In genomic region chr9:124298646-124299235, GRCh38 we compare ENCODE assay signal across 1 cellular context.
TF ChIP-seq lines count a peak whose summit lies in the region.

No MANE protein-coding gene starts in this region.

TF ChIP-seq in HepG2, 621 proteins besides CTCF, POLR2A, EP300 and RAD21 (continues in another document):
- TF ChIP-seq MNT (IDR thresholded peaks at IDR 0.05) (peak; percentile 49), STAG1 (CRISPR knock-in tag; IDR thresholded peaks at IDR 0.05) (peak; percentile 20; the same call in 1 of the 2 replicates), TOPORS (CRISPR knock-in tag; IDR thresholded peaks at IDR 0.05) (no peak), ZMYM3 (CRISPR knock-in tag; IDR thresholded peaks at IDR 0.05) (peak; percentile 84), PITX1 (CRISPR knock-in tag; IDR thresholded peaks at IDR 0.05) (peak; percentile 74), ZNF746 (CRISPR knock-in tag; IDR thresholded peaks at IDR 0.05) (0 out of 2 replicates have a peak, but pooled peaks have one; percentile 25), NCOA2 (CRISPR knock-in tag; IDR thresholded peaks at IDR 0.05) (peak; percentile 29; the same call in 1 of the 2 replicates), RXRA (CRISPR knock-in tag; IDR thresholded peaks at IDR 0.05) (peak; percentile 16; the same call in 1 of the 2 replicates), ATAD3A (CRISPR knock-in tag; IDR thresholded peaks at IDR 0.05) (no peak), NRL (CRISPR knock-in tag; IDR thresholded peaks at IDR 0.05; ENCODE audit: borderline replicate concordance) (peak; percentile 80; the same call in 1 of the 2 replicates), MAX (IDR thresholded peaks at IDR 0.05) (peak; percentile 54), SPEN (CRISPR knock-in tag; IDR thresholded peaks at IDR 0.05; ENCODE audit: low read depth) (0 out of 2 replicates have a peak, but pooled peaks have one; percentile 38), SAP130 (CRISPR knock-in tag; IDR thresholded peaks at IDR 0.05; ENCODE audit: low read depth) (peak; percentile 79), SALL1 (CRISPR knock-in tag; IDR thresholded peaks at IDR 0.05) (peak; percentile 47; the same call in 1 of the 2 replicates), HOXA3 (CRISPR knock-in tag; IDR thresholded peaks at IDR 0.05) (0 out of 2 replicates have a peak, but pooled peaks have one; percentile 33), ZFP91 (CRISPR knock-in tag; IDR thresholded peaks at IDR 0.05; ENCODE audit: borderline replicate concordance) (peak; percentile 11; the same call in 1 of the 2 replicates), ZKSCAN8 (CRISPR knock-in tag; IDR thresholded peaks at IDR 0.05; ENCODE audit: borderline replicate concordance) (no peak), NR0B2 (CRISPR knock-in tag; IDR thresholded peaks at IDR 0.05) (peak; percentile 27; the same call in 1 of the 2 replicates), RFX5 (IDR thresholded peaks at IDR 0.05; ENCODE audit: low read depth, low read length) (no peak), MXI1 (IDR thresholded peaks at IDR 0.05; ENCODE audit: borderline replicate concordance, low read depth, low read length) (peak; percentile 80; the same call in 1 of the 3 replicates), SIN3A (IDR thresholded peaks at IDR 0.05; ENCODE audit: borderline replicate concordance, low read depth, low read length) (0 out of 2 replicates have a peak, but pooled peaks have one; percentile 33), SOX13 (IDR thresholded peaks at IDR 0.05) (no peak), SOX13 (CRISPR knock-in tag; conservative IDR thresholded peaks at IDR 0.05 in 1 of 2, IDR thresholded peaks at IDR 0.05 in 1 of 2) (peak in 1 of 2 experiments; percentile 15; a peak in 1 of 4 replicates), SP5 (CRISPR knock-in tag; IDR thresholded peaks at IDR 0.05; ENCODE audit: borderline replicate concordance, low read depth) (peak; percentile 43; the same call in 1 of the 2 replicates), TEAD3 (CRISPR knock-in tag; optimal IDR thresholded peaks at IDR 0.05; ENCODE audit: borderline replicate concordance) (peak; percentile 91), RBM22 (optimal IDR thresholded peaks at IDR 0.05; ENCODE audit: low read length) (no peak), TFAP4 (IDR thresholded peaks at IDR 0.05; ENCODE audit: borderline replicate concordance, low read depth) (peak; percentile 68; the same call in 1 of the 2 replicates), ZIK1 (CRISPR knock-in tag; IDR thresholded peaks at IDR 0.05; ENCODE audit: borderline replicate concordance, low read depth) (no peak), ZNF652 (CRISPR knock-in tag; IDR thresholded peaks at IDR 0.05; ENCODE audit: borderline replicate concordance, low read depth) (no peak), RARA (CRISPR knock-in tag; IDR thresholded peaks at IDR 0.05) (peak; percentile 39; the same call in 1 of the 2 replicates), NR3C1 (CRISPR knock-in tag; IDR thresholded peaks at IDR 0.05) (no peak), ZNF550 (CRISPR knock-in tag; IDR thresholded peaks at IDR 0.05; ENCODE audit: borderline replicate concordance) (no peak), NR2F6 (IDR thresholded peaks at IDR 0.05) (no peak), NR2F6 (CRISPR knock-in tag; IDR thresholded peaks at IDR 0.05) (peak; percentile 36; the same call in 1 of the 2 replicates), TGIF2 (CRISPR knock-in tag; IDR thresholded peaks at IDR 0.05) (peak; percentile 73; the same call in 1 of the 2 replicates), FOSL2 (CRISPR knock-in tag; IDR thresholded peaks at IDR 0.05) (peak; percentile 32; the same call in 1 of the 2 replicates), ZBTB33 (CRISPR knock-in tag; IDR thresholded peaks at IDR 0.05) (peak; percentile 99), PATZ1 (CRISPR knock-in tag; IDR thresholded peaks at IDR 0.05) (peak; percentile 47; the same call in 1 of the 2 replicates), HIC2 (CRISPR knock-in tag; IDR thresholded peaks at IDR 0.05; ENCODE audit: low read depth) (peak; percentile 60), PBX2 (CRISPR knock-in tag; IDR thresholded peaks at IDR 0.05) (peak; percentile 47; the same call in 1 of the 2 replicates), DBP (CRISPR knock-in tag; IDR thresholded peaks at IDR 0.05; ENCODE audit: not compliant biosample characterization) (no peak), ZBTB4 (CRISPR knock-in tag; IDR thresholded peaks at IDR 0.05; ENCODE audit: borderline replicate concordance) (peak; percentile 97), ZNF629 (CRISPR knock-in tag; conservative IDR thresholded peaks at IDR 0.05) (peak; percentile 97), ZNF362 (CRISPR knock-in tag; IDR thresholded peaks at IDR 0.05; ENCODE audit: borderline replicate concordance) (no peak)
